8 cellular contexts compared by ENCODE assay signal in the genomic region with DNA sequence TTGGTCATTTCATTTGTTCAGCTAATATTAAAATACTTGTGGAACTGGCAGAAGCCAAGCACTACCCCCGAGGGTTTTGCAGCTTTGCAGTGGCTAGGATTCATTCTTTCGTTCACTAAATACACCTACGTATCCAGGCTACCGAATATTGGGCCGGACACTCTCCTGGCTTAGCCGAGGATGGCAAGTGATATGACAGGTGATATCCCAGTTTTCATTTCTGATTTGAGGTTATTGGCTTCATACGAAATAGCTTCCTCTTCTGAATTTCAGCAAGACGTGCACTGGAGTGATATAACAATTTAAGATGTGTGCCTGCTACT. TPM values are rescaled to one million over a fixed set of nuclear protein-coding genes. Genes with fewer than 3 reads are reported as not detected.
DNase-seq lines count a peak whose midpoint lies in the region; ATAC-seq and TF ChIP-seq lines count a peak whose summit lies in the region.

No MANE protein-coding gene starts in this region.

- peaks cover 2% of the 10 kb centered on the region for H3K36me3 Mint-ChIP-seq in activated naive CD4-positive, alpha-beta T cell treated with anti-CD3 and anti-CD28 coated beads, Interleukin-2, amount 50 U/mL, for 24 hours
- H3K36me3 Mint-ChIP-seq in activated naive CD8-positive, alpha-beta T cell treated with anti-CD3 and anti-CD28 coated beads for 36 hours = peaks cover 41% of the 10 kb centered on the region

- H3K27ac ChIP-seq in thyroid gland = peak overlapping the region; percentile 18 to 27 (median 21)

- H3K27me3 ChIP-seq in thyroid gland = no peaks in the 10 kb centered on the region

- H3K4me1 ChIP-seq in thyroid gland = peaks cover 10 to 15% of the 10 kb centered on the region in 2 donors

- ATAC-seq in HG03196 (IDR thresholded peaks at IDR 0.05; ENCODE audit: unreplicated experiment) = peak; percentile 6
- ATAC-seq in left colon = peak; percentile 7

- no peaks in the 10 kb centered on the region for H3K9me3 ChIP-seq in thyroid gland

- no peak for TF ChIP-seq POLR2A in thyroid gland (IDR thresholded peaks at IDR 0.05)

- H3K4me3 Mint-ChIP-seq in activated naive CD4-positive, alpha-beta T cell treated with anti-CD3 and anti-CD28 coated beads, Interleukin-2, amount 50 U/mL, for 24 hours = peak overlapping the region; percentile 99
- peak overlapping the region; percentile 91 for H3K4me3 Mint-ChIP-seq in activated naive CD8-positive, alpha-beta T cell treated with anti-CD3 and anti-CD28 coated beads for 36 hours

- H3K9me3 Mint-ChIP-seq in activated naive CD4-positive, alpha-beta T cell treated with anti-CD3 and anti-CD28 coated beads, Interleukin-2, amount 50 U/mL, for 24 hours = no peaks in the 10 kb centered on the region
- no peaks in the 10 kb centered on the region for H3K9me3 Mint-ChIP-seq in activated naive CD8-positive, alpha-beta T cell treated with anti-CD3 and anti-CD28 coated beads for 36 hours

- H3K36me3 ChIP-seq in thyroid gland = no peaks in the 10 kb centered on the region

- H3K27ac Mint-ChIP-seq in activated naive CD4-positive, alpha-beta T cell treated with anti-CD3 and anti-CD28 coated beads, Interleukin-2, amount 50 U/mL, for 24 hours = peak overlapping the region; percentile 86
- H3K27ac Mint-ChIP-seq in activated naive CD8-positive, alpha-beta T cell treated with anti-CD3 and anti-CD28 coated beads for 36 hours = peak overlapping the region; percentile 88

- WGBS in thyroid gland, 2 donors = 0 to 1% methylated on average over 8 of the region's 8 CpGs

- no peaks in the 10 kb centered on the region for H3K27me3 Mint-ChIP-seq in activated naive CD4-positive, alpha-beta T cell treated with anti-CD3 and anti-CD28 coated beads, Interleukin-2, amount 50 U/mL, for 24 hours
- H3K27me3 Mint-ChIP-seq in activated naive CD8-positive, alpha-beta T cell treated with anti-CD3 and anti-CD28 coated beads for 36 hours = no peaks in the 10 kb centered on the region

- intact Hi-C loops in left colon (cut with DNase I, micrococcal nuclease) (loop anchor here in 1 of 2 donors (5.0 kb wide), 1 partner anchor 37 kb away; a partner anchor contains a TSS), thyroid gland (cut with DNase I) (no loop called here)

- no peak for TF ChIP-seq CTCF in thyroid gland (IDR thresholded peaks at IDR 0.05)

- H3K4me1 Mint-ChIP-seq in activated naive CD4-positive, alpha-beta T cell treated with anti-CD3 and anti-CD28 coated beads, Interleukin-2, amount 50 U/mL, for 24 hours = peaks cover 44% of the 10 kb centered on the region
- peaks cover 32% of the 10 kb centered on the region for H3K4me1 Mint-ChIP-seq in activated naive CD8-positive, alpha-beta T cell treated with anti-CD3 and anti-CD28 coated beads for 36 hours

- H3K4me3 ChIP-seq in thyroid gland (replicated peaks in 1 of 3) = peak overlapping the region; percentile 42 to 47 (median 45)

- DNase-seq in activated naive CD4-positive, alpha-beta T cell treated with Interleukin-2 at 50 U/mL for 16 hours = no peak
- DNase-seq in activated naive CD8-positive, alpha-beta T cell treated with anti-CD3 and anti-CD28 coated beads for 36 hours = no peak
- no peak for DNase-seq in left colon
- DNase-seq in thyroid gland = no peak
- DNase-seq in NCI-H2227 (lab: John Stamatoyannopoulos, UW; ENCODE audit: unreplicated experiment) = no peak
- no peak for DNase-seq in GM19240 (ENCODE audit: insufficient read length, low spot score)

RNA-seq across cellular contexts. Expression of a gene that starts 0.5 kb away (rescaled TPM):
- 10 to 100 TPM; 28.4 to 30.0 TPM for total RNA-seq in activated naive CD8-positive, alpha-beta T cell treated with anti-CD3 and anti-CD28 coated beads for 36 hours
- total RNA-seq in left colon (1 to 10 TPM; 1.2 to 3.1 TPM), thyroid gland (under 1 TPM in 2 of 4 donors, not detected in 2; 0.54 to 0.59 TPM)

RNA-seq across cellular contexts. Expression of a gene that starts 39.0 kb away (rescaled TPM):
- total RNA-seq in activated naive CD8-positive, alpha-beta T cell treated with anti-CD3 and anti-CD28 coated beads for 36 hours = 100 to 1,000 TPM; 237 to 239 TPM
- 100 to 1,000 TPM; 106 to 115 TPM for total RNA-seq in left colon
- 100 to 1,000 TPM; 149 to 209 (median 169) TPM for total RNA-seq in thyroid gland

Comparison
In these comparisons a context has a peak if more than half of its experiments do, and no peak if none do; other contexts are left out.
1. RNA of a gene that starts 0.5 kb away (total RNA-seq): 28.4 to 30.0 TPM in activated naive CD8-positive, alpha-beta T cell treated with anti-CD3 and anti-CD28 coated beads for 36 hours; 1.2 to 3.1 TPM in left colon and 0.54 to 0.59 TPM in thyroid gland; every median in the first group is over 4 times any median in the second.